In the genomic region with DNA sequence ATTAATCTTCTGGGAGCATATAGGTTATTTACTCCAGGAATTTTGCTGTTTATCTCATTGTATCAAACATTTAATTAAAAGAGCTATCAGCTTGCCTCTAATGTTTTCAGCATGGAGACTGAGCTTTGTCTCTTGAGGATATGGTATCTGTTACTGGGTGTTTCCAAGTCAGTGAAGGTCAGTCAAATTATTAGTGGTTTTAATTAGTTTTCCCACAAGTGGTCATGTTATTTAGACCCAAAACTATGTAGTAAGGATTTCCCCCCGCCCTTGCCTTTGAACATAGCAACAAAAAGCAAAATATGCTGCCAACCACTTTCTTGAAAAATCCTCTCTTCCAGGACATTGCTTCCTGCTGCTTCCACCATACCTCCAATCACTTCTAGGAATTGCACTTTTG, we compare ENCODE assay signal across 21 cellular contexts.
"Had no signal": no experiment of that assay in that cellular context is flagged by ENCODE, and none has a peak within 500 bp of the region (broad histone marks: within the 10 kb centered on the region; RNA-seq: fewer than 3 reads in every experiment).

No MANE protein-coding gene starts in this region.

- H3K4me3 ChIP-seq: MG63 had no signal

- H3K9me3 ChIP-seq: MG63, SK-N-SH had no signal

- H3K27ac ChIP-seq: RWPE1 had no signal

- H3K4me2 ChIP-seq: SK-N-SH had no signal

- DNase-seq: IMR-90, Karpas-422, KG1, MG63, NCI-H1092 treated with DMSO at 0.1 percent for 48 hours, NCI-H1436, NCI-H1694, NCI-H187 treated with DMSO at 0.1 percent for 48 hours, NCI-H2029 treated with DMSO at 0.1 percent for 48 hours, NCI-H2227 treated with DMSO at 0.1 percent for 48 hours, NCI-H524, NCI-H526 treated with DMSO at 0.1 percent for 48 hours, NCI-H774, PC-3, SHP77, SK-N-SH, SW 1271, T-cell had no signal

- H3K9ac ChIP-seq: SK-N-SH had no signal

- H3K36me3 ChIP-seq: MG63 had no signal

- ATAC-seq: HepG2, Panc1, PC-3, T-cell had no signal

- H3K27me3 ChIP-seq: MG63 had no signal

- FAIRE-seq: HepG2 had no signal
